Comparison of ENCODE assay signal across 12 cellular contexts in the genomic region with DNA sequence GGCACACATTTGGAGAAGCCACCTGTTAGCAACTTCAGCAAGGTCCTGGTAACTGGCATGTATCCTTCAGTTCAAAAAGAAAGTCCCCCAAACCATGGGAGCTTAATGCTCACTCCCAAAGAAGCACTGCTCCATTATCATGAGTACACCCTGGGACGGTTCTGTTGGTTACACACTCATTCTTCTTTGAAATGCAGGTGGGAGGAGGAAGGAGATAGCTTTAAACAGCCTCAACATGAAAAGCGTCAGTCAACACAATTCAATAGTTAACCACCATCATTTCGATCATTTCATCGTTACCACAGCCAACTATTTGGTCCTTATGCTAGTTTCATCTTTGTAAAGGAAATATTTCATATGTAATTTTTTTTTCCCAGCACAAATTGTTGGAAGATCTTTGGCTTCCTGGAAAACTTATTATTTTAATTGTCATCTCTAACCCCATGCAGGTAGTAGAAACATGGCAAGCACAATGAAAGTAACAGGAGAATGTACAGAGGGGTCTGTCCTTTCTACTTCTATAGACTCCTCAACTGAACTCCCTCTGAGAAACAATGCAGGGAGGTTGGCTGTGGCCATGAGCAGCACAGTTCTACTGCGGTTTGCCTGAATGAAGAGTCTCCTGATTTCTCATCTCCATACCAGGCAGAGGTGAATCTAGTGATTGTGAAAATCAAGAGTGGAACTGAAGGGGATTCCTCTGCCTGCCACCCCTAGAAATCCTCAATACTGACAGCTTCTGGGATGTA.
DNase-seq lines count a peak whose midpoint lies in the region; TF ChIP-seq lines count a peak whose summit lies in the region.
"Had no signal": no experiment of that assay in that cellular context is flagged by ENCODE, and none has a peak within 500 bp of the region (broad histone marks: within the 10 kb centered on the region; RNA-seq: fewer than 3 reads in every experiment).

No MANE protein-coding gene starts in this region.

- peak overlapping the region; percentile 68 for H3K4me3 Mint-ChIP-seq in T-helper 2 cell treated with Interferon-gamma antibody and Interleukin-4, amounts not matched to agents 5 μg/mL and 100 μg/mL, for 36 hours
- H3K4me3 Mint-ChIP-seq in endothelial cell (ENCODE audit: unreplicated experiment) (peak overlapping the region; percentile 37), mesothelial cell of epicardium (no peak overlapping the region)

- TF ChIP-seq CTCF in endothelial cell (IDR thresholded peaks at IDR 0.05; ENCODE audit: unreplicated experiment) = no peak
- no peak for TF ChIP-seq CTCF in mesothelial cell of epicardium (IDR thresholded peaks at IDR 0.05; ENCODE audit: unreplicated experiment)

- peaks cover 50% of the 10 kb centered on the region for H3K36me3 Mint-ChIP-seq in T-helper 2 cell treated with Interferon-gamma antibody and Interleukin-4, amounts not matched to agents 5 μg/mL and 100 μg/mL, for 36 hours (ENCODE audit: low read depth)
- H3K36me3 Mint-ChIP-seq in endothelial cell (ENCODE audit: low read depth, unreplicated experiment) = peaks cover 30% of the 10 kb centered on the region
- H3K36me3 Mint-ChIP-seq in mesothelial cell of epicardium = peaks cover 15% of the 10 kb centered on the region

- peaks cover 58% of the 10 kb centered on the region for H3K4me1 Mint-ChIP-seq in T-helper 2 cell treated with Interferon-gamma antibody and Interleukin-4, amounts not matched to agents 5 μg/mL and 100 μg/mL, for 36 hours (ENCODE audit: low read depth)
- H3K4me1 Mint-ChIP-seq in endothelial cell (ENCODE audit: unreplicated experiment) = peaks cover 51% of the 10 kb centered on the region
- H3K4me1 Mint-ChIP-seq in mesothelial cell of epicardium = peaks cover 35% of the 10 kb centered on the region

- H3K27ac Mint-ChIP-seq in T-helper 2 cell treated with Interferon-gamma antibody and Interleukin-4, amounts not matched to agents 5 μg/mL and 100 μg/mL, for 36 hours = peak overlapping the region; percentile 79
- peak overlapping the region; percentile 45 for H3K27ac Mint-ChIP-seq in endothelial cell (ENCODE audit: unreplicated experiment)
- H3K27ac Mint-ChIP-seq in mesothelial cell of epicardium = no peak overlapping the region

- DNase-seq in stimulated activated CD4-positive, alpha-beta T cell treated with anti-CD3 and anti-CD28 coated beads, Interleukin-12 subunit alpha, Interleukin-12 subunit beta, amount 100 ng/mL, for 48 hours (ENCODE audit: low read depth in 2 of 3, low spot score in 1 of 3) = peak in 2 of 3 donors; percentile 39 to 48
- no peak for DNase-seq in stimulated activated CD4-positive, alpha-beta T cell treated with anti-CD3 and anti-CD28 coated beads, Interleukin-4, amount 100 ng/mL, for 4 hours
- DNase-seq in T-helper 2 cell treated with Interferon-gamma antibody and Interleukin-4, amounts not matched to agents 5 μg/mL and 100 μg/mL, for 36 hours (ENCODE audit: low spot score) = peak; percentile 53
- DNase-seq in endothelial cell (ENCODE audit: low spot score) = no peak
- no peak for DNase-seq in retina
- DNase-seq in NCI-H1092 (lab: John Stamatoyannopoulos, UW) = no peak
- DNase-seq in amygdala (lab: John Stamatoyannopoulos, UW) = no peak
- DNase-seq in mesothelial cell of epicardium (ENCODE audit: low spot score in 2 of 2, unreplicated experiment in 2 of 2) = no peak
- DNase-seq: colonic mucosa, DMS79 treated with DMSO at 0.1 percent for 48 hours, KBM-7, NCI-H510A treated with DMSO at 0.1 percent for 48 hours had no signal

- no peaks in the 10 kb centered on the region for H3K27me3 Mint-ChIP-seq in T-helper 2 cell treated with Interferon-gamma antibody and Interleukin-4, amounts not matched to agents 5 μg/mL and 100 μg/mL, for 36 hours (ENCODE audit: low read depth)
- H3K27me3 Mint-ChIP-seq in endothelial cell (ENCODE audit: unreplicated experiment) = peaks cover 15% of the 10 kb centered on the region
- no peaks in the 10 kb centered on the region for H3K27me3 Mint-ChIP-seq in mesothelial cell of epicardium (ENCODE audit: low read depth)

- H3K9me3 Mint-ChIP-seq in T-helper 2 cell treated with Interferon-gamma antibody and Interleukin-4, amounts not matched to agents 5 μg/mL and 100 μg/mL, for 36 hours = peaks cover 9% of the 10 kb centered on the region
- H3K9me3 Mint-ChIP-seq in endothelial cell (ENCODE audit: unreplicated experiment) = no peaks in the 10 kb centered on the region
- H3K9me3 Mint-ChIP-seq in mesothelial cell of epicardium = peaks cover 6% of the 10 kb centered on the region

Comparison
In these comparisons a context has a peak if more than half of its experiments do, and no peak if none do; other contexts are left out.
1. DNase-seq: peak in stimulated activated CD4-positive, alpha-beta T cell treated with anti-CD3 and anti-CD28 coated beads, Interleukin-12 subunit alpha, Interleukin-12 subunit beta, amount 100 ng/mL, for 48 hours (2 of 3) and T-helper 2 cell treated with Interferon-gamma antibody and Interleukin-4, amounts not matched to agents 5 μg/mL and 100 μg/mL, for 36 hours (single experiment); none in stimulated activated CD4-positive, alpha-beta T cell treated with anti-CD3 and anti-CD28 coated beads, Interleukin-4, amount 100 ng/mL, for 4 hours (0 of 2), endothelial cell (single experiment), retina (single experiment), NCI-H1092 (single experiment), amygdala (0 of 56) and mesothelial cell of epicardium (0 of 2).